8 cellular contexts compared by ENCODE assay signal in genomic region chr14:20610002-20610765, GRCh38. TPM values are rescaled to one million over a fixed set of nuclear protein-coding genes. Genes with fewer than 3 reads are reported as not detected.
A peak's percentile ranks its signal among the peaks of the same experiment; 100 is the strongest.
DNase-seq lines count a peak whose midpoint lies in the region; ATAC-seq and TF ChIP-seq lines count a peak whose summit lies in the region.

No MANE protein-coding gene starts in this region.

- H3K4me3 Mint-ChIP-seq in activated T-helper 2 cell treated with anti-CD3 and anti-CD28 coated beads, Interferon-gamma antibody, Interleukin-2, Interleukin-4, amounts not matched to agents 10 μg/mL and 5 μg/mL and 100 μg/mL, durations not matched to agents 14 hours and 24 hours and 36 hours (ENCODE audit: low read depth), result no peak overlapping the region
- H3K4me3 Mint-ChIP-seq in natural killer cell treated with Interleukin-12 subunit alpha and Interleukin-12 subunit beta and Interleukin-15 and Interleukin-18, amount 100 ng/mL, for 72 hours, result no peak overlapping the region

- intact Hi-C loops in activated T-helper 2 cell treated with anti-CD3 and anti-CD28 coated beads, Interferon-gamma antibody, Interleukin-2, Interleukin-4, amounts not matched to agents 10 μg/mL and 5 μg/mL and 100 μg/mL, durations not matched to agents 14 hours and 24 hours and 36 hours (cut with micrococcal nuclease), result no loop called here

- no peak for TF ChIP-seq CTCF in KMS-11 (conservative IDR thresholded peaks at IDR 0.05; ENCODE audit: low read depth, low read length)

- no peak overlapping the region for H3K27ac ChIP-seq in KMS-11

- H3K27me3 Mint-ChIP-seq in activated T-helper 2 cell treated with anti-CD3 and anti-CD28 coated beads, Interferon-gamma antibody, Interleukin-2, Interleukin-4, amounts not matched to agents 10 μg/mL and 5 μg/mL and 100 μg/mL, durations not matched to agents 14 hours and 24 hours and 36 hours (ENCODE audit: low read depth), result no peaks in the 10 kb centered on the region
- H3K27me3 Mint-ChIP-seq in natural killer cell treated with Interleukin-12 subunit alpha and Interleukin-12 subunit beta and Interleukin-15 and Interleukin-18, amount 100 ng/mL, for 72 hours, result no peaks in the 10 kb centered on the region

- H3K36me3 Mint-ChIP-seq in activated T-helper 2 cell treated with anti-CD3 and anti-CD28 coated beads, Interferon-gamma antibody, Interleukin-2, Interleukin-4, amounts not matched to agents 10 μg/mL and 5 μg/mL and 100 μg/mL, durations not matched to agents 14 hours and 24 hours and 36 hours (ENCODE audit: low read depth), result no peaks in the 10 kb centered on the region
- no peaks in the 10 kb centered on the region for H3K36me3 Mint-ChIP-seq in natural killer cell treated with Interleukin-12 subunit alpha and Interleukin-12 subunit beta and Interleukin-15 and Interleukin-18, amount 100 ng/mL, for 72 hours

- no peaks in the 10 kb centered on the region for H4K20me1 ChIP-seq in KMS-11 (ENCODE audit: insufficient read depth)

- peaks cover 33% of the 10 kb centered on the region for H3K4me1 ChIP-seq in KMS-11 (ENCODE audit: low read depth, poor library complexity, severe bottlenecking)

- H3K27me3 ChIP-seq in KMS-11 (ENCODE audit: insufficient read depth, low read depth), result no peaks in the 10 kb centered on the region

- peak overlapping the region; percentile 84 for H2AFZ ChIP-seq in KMS-11 (ENCODE audit: low read depth)

- H3K4me1 Mint-ChIP-seq in activated T-helper 2 cell treated with anti-CD3 and anti-CD28 coated beads, Interferon-gamma antibody, Interleukin-2, Interleukin-4, amounts not matched to agents 10 μg/mL and 5 μg/mL and 100 μg/mL, durations not matched to agents 14 hours and 24 hours and 36 hours (ENCODE audit: low read depth), result peaks cover 7% of the 10 kb centered on the region
- H3K4me1 Mint-ChIP-seq in natural killer cell treated with Interleukin-12 subunit alpha and Interleukin-12 subunit beta and Interleukin-15 and Interleukin-18, amount 100 ng/mL, for 72 hours (ENCODE audit: low read depth in 2 of 2), result peaks cover 0 to 8% of the 10 kb centered on the region in 2 donors

- no peaks in the 10 kb centered on the region for H3K9me3 Mint-ChIP-seq in activated T-helper 2 cell treated with anti-CD3 and anti-CD28 coated beads, Interferon-gamma antibody, Interleukin-2, Interleukin-4, amounts not matched to agents 10 μg/mL and 5 μg/mL and 100 μg/mL, durations not matched to agents 14 hours and 24 hours and 36 hours
- H3K9me3 Mint-ChIP-seq in natural killer cell treated with Interleukin-12 subunit alpha and Interleukin-12 subunit beta and Interleukin-15 and Interleukin-18, amount 100 ng/mL, for 72 hours, result no peaks in the 10 kb centered on the region

- peak; percentile 47 to 61 for ATAC-seq in natural killer cell treated with Interleukin-12 subunit alpha and Interleukin-12 subunit beta and Interleukin-15 and Interleukin-18, amount 100 ng/mL, for 72 hours
- ATAC-seq in HG02884 (IDR thresholded peaks at IDR 0.05; ENCODE audit: unreplicated experiment), result no peak

- H3K9ac ChIP-seq in KMS-11, result peak overlapping the region; percentile 27; the same call in 1 of the 2 replicates

- no peak overlapping the region for H3K4me3 ChIP-seq in KMS-11 (IDR thresholded peaks at IDR 0.05; ENCODE audit: insufficient read depth, low read depth, low read length)

- no peaks in the 10 kb centered on the region for H3K79me2 ChIP-seq in KMS-11 (ENCODE audit: insufficient read depth, low read depth)

- H3K27ac Mint-ChIP-seq in activated T-helper 2 cell treated with anti-CD3 and anti-CD28 coated beads, Interferon-gamma antibody, Interleukin-2, Interleukin-4, amounts not matched to agents 10 μg/mL and 5 μg/mL and 100 μg/mL, durations not matched to agents 14 hours and 24 hours and 36 hours, result no peak overlapping the region
- no peak overlapping the region for H3K27ac Mint-ChIP-seq in natural killer cell treated with Interleukin-12 subunit alpha and Interleukin-12 subunit beta and Interleukin-15 and Interleukin-18, amount 100 ng/mL, for 72 hours

- DNase-seq in EH (ENCODE audit: low read depth) (peak; percentile 80), RPMI8226 (peak; percentile 82), fibroblast of the conjunctiva (ENCODE audit: low read depth) (peak; percentile 61)
- DNase-seq in activated T-helper 2 cell treated with anti-CD3 and anti-CD28 coated beads, Interferon-gamma antibody, Interleukin-2, Interleukin-4, amounts not matched to agents 10 μg/mL and 5 μg/mL and 100 μg/mL, durations not matched to agents 14 hours and 24 hours and 36 hours (ENCODE audit: low spot score), result peak; percentile 57
- DNase-seq in natural killer cell treated with Interleukin-12 subunit alpha and Interleukin-12 subunit beta and Interleukin-15 and Interleukin-18, amount 100 ng/mL, for 72 hours (ENCODE audit: low spot score), result peak; percentile 72
- DNase-seq in stimulated activated naive CD4-positive, alpha-beta T cell treated with Interleukin-2 at 50 U/mL for 16 hours (lab: John Stamatoyannopoulos, UW), result peak; percentile 57

- H3K4me2 ChIP-seq in KMS-11, result peak overlapping the region; percentile 40

- no peaks in the 10 kb centered on the region for H3K36me3 ChIP-seq in KMS-11 (ENCODE audit: insufficient read depth)

RNA-seq across cellular contexts. Expression of gene RNASE12, which starts 19.0 kb away (rescaled TPM):
- total RNA-seq in activated T-helper 2 cell treated with anti-CD3 and anti-CD28 coated beads, Interferon-gamma antibody, Interleukin-2, Interleukin-4, amounts not matched to agents 10 μg/mL and 5 μg/mL and 100 μg/mL, durations not matched to agents 14 hours and 24 hours and 36 hours, result not detected in 2 replicates
- not detected for total RNA-seq in natural killer cell treated with Interleukin-12 subunit alpha and Interleukin-12 subunit beta and Interleukin-15 and Interleukin-18, amount 100 ng/mL, for 72 hours

RNA-seq across cellular contexts. Expression of gene RNASE11, which starts 22.4 kb away (rescaled TPM):
- total RNA-seq in activated T-helper 2 cell treated with anti-CD3 and anti-CD28 coated beads, Interferon-gamma antibody, Interleukin-2, Interleukin-4, amounts not matched to agents 10 μg/mL and 5 μg/mL and 100 μg/mL, durations not matched to agents 14 hours and 24 hours and 36 hours, result not detected in 2 replicates
- not detected for total RNA-seq in natural killer cell treated with Interleukin-12 subunit alpha and Interleukin-12 subunit beta and Interleukin-15 and Interleukin-18, amount 100 ng/mL, for 72 hours

RNA-seq across cellular contexts. Expression of gene OR6S1, which starts 31.3 kb away (rescaled TPM):
- total RNA-seq in activated T-helper 2 cell treated with anti-CD3 and anti-CD28 coated beads, Interferon-gamma antibody, Interleukin-2, Interleukin-4, amounts not matched to agents 10 μg/mL and 5 μg/mL and 100 μg/mL, durations not matched to agents 14 hours and 24 hours and 36 hours, result not detected in 2 replicates
- not detected for total RNA-seq in natural killer cell treated with Interleukin-12 subunit alpha and Interleukin-12 subunit beta and Interleukin-15 and Interleukin-18, amount 100 ng/mL, for 72 hours

RNA-seq across cellular contexts. Expression of gene RNASE9, which starts 49.3 kb away (rescaled TPM):
- total RNA-seq in activated T-helper 2 cell treated with anti-CD3 and anti-CD28 coated beads, Interferon-gamma antibody, Interleukin-2, Interleukin-4, amounts not matched to agents 10 μg/mL and 5 μg/mL and 100 μg/mL, durations not matched to agents 14 hours and 24 hours and 36 hours, result not detected in 2 replicates
- total RNA-seq in natural killer cell treated with Interleukin-12 subunit alpha and Interleukin-12 subunit beta and Interleukin-15 and Interleukin-18, amount 100 ng/mL, for 72 hours, result not detected
